15 cellular contexts compared by ENCODE assay signal in genomic region chr3:193347507-193348501, GRCh38. TPM values are rescaled to one million over a fixed set of nuclear protein-coding genes. Genes with fewer than 3 reads are reported as not detected.
A peak's percentile ranks its signal among the peaks of the same experiment; 100 is the strongest.
DNase-seq lines count a peak whose midpoint lies in the region; ATAC-seq, FAIRE-seq and TF ChIP-seq lines count a peak whose summit lies in the region.
"Had no signal": no experiment of that assay in that cellular context is flagged by ENCODE, and none has a peak within 500 bp of the region (broad histone marks: within the 10 kb centered on the region; RNA-seq: fewer than 3 reads in every experiment).

No MANE protein-coding gene starts in this region.

- no peak for TF ChIP-seq EP300 in K562 (IDR thresholded peaks at IDR 0.05; ENCODE audit: low read length)
- no peak for TF ChIP-seq EP300 in sigmoid colon (IDR thresholded peaks at IDR 0.05)

- no peaks in the 10 kb centered on the region for H3K27me3 ChIP-seq in K562 (ENCODE audit: control insufficient read depth in 2 of 2, insufficient read depth in 2 of 2, low read length in 2 of 2)
- peaks cover 4% of the 10 kb centered on the region; the same call in 1 of the 2 replicates for H3K27me3 ChIP-seq in BE2C
- no peaks in the 10 kb centered on the region for H3K27me3 ChIP-seq in sigmoid colon
- H3K27me3 ChIP-seq: ascending aorta, stomach had no signal

- in situ Hi-C loops in K562 (cut with MboI), result no loop called here
- in situ Hi-C loops in ACHN (cut with HindIII; ENCODE audit: low pct_ligation_motif_present, low pct_unique_long_range_greater_than_20kb, low sequenced_read_pairs), result no loop called here

- no TSS peak for BruUV-seq in K562 (replicated peaks; lab: Mats Ljungman, UMichigan)

- ATAC-seq in HG02870 (IDR thresholded peaks at IDR 0.05; ENCODE audit: unreplicated experiment) (peak; percentile 90), K562 (no peak)

- H3K9ac ChIP-seq in K562 (ENCODE audit: insufficient read depth in 1 of 2, low read depth in 2 of 2, low read length in 2 of 2), result no peak overlapping the region

- no peaks in the 10 kb centered on the region for H3K9me1 ChIP-seq in K562 (ENCODE audit: control insufficient read depth, insufficient read depth, low read length)

- H3K4me2 ChIP-seq in K562 (ENCODE audit: insufficient read depth, low read length), result no peak overlapping the region

- no peak for TF ChIP-seq POLR2A in K562 (conservative IDR thresholded peaks at IDR 0.05)
- TF ChIP-seq POLR2A in sigmoid colon (IDR thresholded peaks at IDR 0.05), result no peak

- no peak overlapping the region for H3K4me3 ChIP-seq in K562
- no peak overlapping the region for H3K4me3 ChIP-seq in BE2C (ENCODE audit: low read depth, low read length)
- no peak overlapping the region for H3K4me3 ChIP-seq in sigmoid colon
- H3K4me3 ChIP-seq: ascending aorta, stomach had no signal

- FAIRE-seq in D721Med (lab: Jason Lieb, UNC) (peak; percentile 88), K562 (lab: Jason Lieb, UNC) (no peak)
- FAIRE-seq: small intestine had no signal

- H3K79me2 ChIP-seq in K562 (ENCODE audit: control insufficient read depth, insufficient read depth, low read length), result no peaks in the 10 kb centered on the region

- intact Hi-C loops in K562 (cut with micrococcal nuclease) (no loop called here), sigmoid colon (cut with DNase I) (no loop called here)

- H3K9me3 ChIP-seq in K562 (replicated peaks; ENCODE audit: control insufficient read depth, insufficient read depth, low read depth, low read length) (no peaks in the 10 kb centered on the region), BE2C (no peaks in the 10 kb centered on the region), sigmoid colon (no peaks in the 10 kb centered on the region)
- H3K9me3 ChIP-seq: ascending aorta, stomach had no signal

- H2AFZ ChIP-seq in K562 (ENCODE audit: low read depth, low read length), result no peak overlapping the region

- TF ChIP-seq RAD21 in K562 (CRISPR knock-in tag; conservative IDR thresholded peaks at IDR 0.05 in 1 of 2, IDR thresholded peaks at IDR 0.05 in 1 of 2), result no peak

- TF ChIP-seq CTCF in D721Med (IDR thresholded peaks at IDR 0.05; ENCODE audit: insufficient read depth, missing control alignments) (no peak), K562 (IDR thresholded peaks at IDR 0.05 in 2 of 3, conservative IDR thresholded peaks at IDR 0.05 in 1 of 3; ENCODE audit: insufficient read depth in 2 of 3, low read depth in 1 of 3, low read length in 3 of 3) (no peak), BE2C (IDR thresholded peaks at IDR 0.05; ENCODE audit: low read depth, low read length) (no peak), sigmoid colon (IDR thresholded peaks at IDR 0.05) (no peak)

- no peak overlapping the region for H3K27ac ChIP-seq in K562 (ENCODE audit: extremely low read depth, low read depth, low read length)
- no peak overlapping the region for H3K27ac ChIP-seq in sigmoid colon
- H3K27ac ChIP-seq: ascending aorta, stomach had no signal

- 0% methylated on average over 11 of the region's 11 CpGs for WGBS in K562 (ENCODE audit: insufficient coverage, low coverage, missing lambda C conversion rate)
- WGBS in sigmoid colon, 2 donors, result 49 to 53% methylated on average over 11 of the region's 11 CpGs

- H3K36me3 ChIP-seq in K562 (ENCODE audit: control insufficient read depth, insufficient read depth, low read length) (no peaks in the 10 kb centered on the region), BE2C (no peaks in the 10 kb centered on the region), sigmoid colon (no peaks in the 10 kb centered on the region)
- H3K36me3 ChIP-seq: ascending aorta, stomach had no signal

- CTCF ChIA-PET in K562 (lab: Yijun Ruan, JAX; ENCODE audit: low intra/inter-chr PET ratio), result no interaction called here

- no peaks in the 10 kb centered on the region for H4K20me1 ChIP-seq in K562 (replicated peaks; ENCODE audit: control insufficient read depth, insufficient read depth, low read length)

- POLR2A ChIA-PET in K562 (lab: Yijun Ruan, JAX), result interaction anchor here (0.6 to 1.5 kb wide), 3 partner anchors 13 to 236 kb away, joined by 3 to 4 read pairs (median 4); no protein-coding TSS in a partner anchor

- H3K4me1 ChIP-seq in K562 (replicated peaks in 1 of 2; ENCODE audit: control insufficient read depth in 2 of 2, insufficient read depth in 2 of 2, low read length in 2 of 2), result no peaks in the 10 kb centered on the region
- H3K4me1 ChIP-seq in BE2C, result no peaks in the 10 kb centered on the region
- H3K4me1 ChIP-seq in sigmoid colon, result no peaks in the 10 kb centered on the region
- H3K4me1 ChIP-seq: ascending aorta, stomach had no signal

- DNase-seq in D721Med (ENCODE audit: insufficient read length, low spot score), result no peak
- peak; percentile 92 for DNase-seq in NCI-H187 treated with DMSO at 0.1 percent for 48 hours (lab: John Stamatoyannopoulos, UW)
- no peak for DNase-seq in K562 (ENCODE audit: extremely low read depth in 1 of 4, low spot score in 3 of 4)
- no peak for DNase-seq in activated CD4-positive, CD25-positive, alpha-beta regulatory T cell treated with anti-CD3 and anti-CD28 coated beads, Interleukin-2, amount 50 U/mL, for 72 hours
- DNase-seq in BE2C, result no peak
- DNase-seq in ACHN, result no peak
- DNase-seq in sigmoid colon, result no peak
- DNase-seq: activated CD4-positive, alpha-beta memory T cell treated with anti-CD3 and anti-CD28 coated beads, Interleukin-2, amount 10 ng/mL, durations not matched to agents 7 days and 5 days; H7; KBM-7; small intestine; stomach had no signal

TF ChIP-seq in K562, 482 proteins besides CTCF, POLR2A, EP300 and RAD21:
- TF ChIP-seq MLLT1 (IDR thresholded peaks at IDR 0.05) (no peak), RFX1 (IDR thresholded peaks at IDR 0.05) (peak; percentile 50)
TF ChIP-seq in K562: peak in this region for 1.

RNA-seq across cellular contexts. Expression of gene ATP13A5, which starts 30.7 kb away (rescaled TPM):
- not detected in 2 replicates for total RNA-seq in K562 (2011; cell fraction: chromatin; rRNA removed; ENCODE audit: low replicate concordance)
- not detected in 2 replicates for total RNA-seq in K562 (2011; cell fraction: nucleolus; rRNA removed)
- total RNA-seq in K562 (2011; cell fraction: nucleoplasm; rRNA removed), result not detected in 2 replicates
- total RNA-seq in K562 (2014; rRNA removed), result not detected in 2 replicates
- total RNA-seq in K562 (2014; rRNA removed; fragmentation: Illumina TruSeq; extraction: Trizol), result not detected in 2 replicates
- total RNA-seq in K562 (2015; rRNA removed; fragmentation: Illumina TruSeq; extraction: Trizol), result not detected in 2 replicates
- total RNA-seq in K562 (2021), result not detected in 2 replicates
- polyA plus RNA-seq in K562 (2011; rRNA removed), result not detected in 2 replicates
- polyA plus RNA-seq in K562 (2011; cell fraction: cytosol; rRNA removed), result not detected in 2 replicates
- not detected in 2 replicates for polyA plus RNA-seq in K562 (2011; cell fraction: nucleus; rRNA removed)
- polyA plus RNA-seq in K562 (2012), result not detected in 2 replicates
- not detected in 2 replicates for polyA plus RNA-seq in K562 (2014; fragmentation: Illumina TruSeq; extraction: Trizol)
- not detected for polyA plus RNA-seq in K562 (2014; fragmentation: Nextera tagmentation; extraction: Ambion mirVana)
- polyA plus RNA-seq in K562 (2014; rRNA removed), result not detected in 2 replicates
- polyA minus RNA-seq in K562 (2011; rRNA and poly(A)+ RNA removed), result not detected in 2 replicates
- not detected in 2 replicates for polyA minus RNA-seq in K562 (2011; cell fraction: cytosol; rRNA and poly(A)+ RNA removed)
- not detected in 2 replicates for polyA minus RNA-seq in K562 (2011; cell fraction: nucleus; rRNA and poly(A)+ RNA removed)
- polyA plus RNA-seq in BE2C (2012; ENCODE audit: insufficient read depth, insufficient read length, low read depth), result not detected
- 1 to 10 TPM in 1 of 4 donors, not detected in 3; 1.8 TPM for total RNA-seq in sigmoid colon
- polyA plus RNA-seq in sigmoid colon, result under 1 TPM in 1 of 3 donors, not detected in 2; 0.16 TPM
- total RNA-seq: activated CD4-positive, alpha-beta memory T cell treated with anti-CD3 and anti-CD28 coated beads, Interleukin-2, amount 10 ng/mL, durations not matched to agents 7 days and 5 days; ascending aorta had no signal
- polyA plus RNA-seq: AG04450, small intestine had no signal
